1 cellular context compared by ENCODE assay signal in genomic region chr11:96329419-96329818, GRCh38.
TF ChIP-seq lines count a peak whose summit lies in the region.

No MANE protein-coding gene starts in this region.

TF ChIP-seq in HEK293, 187 proteins besides CTCF, POLR2A, EP300 and RAD21:
- TF ChIP-seq, protein P1, sequence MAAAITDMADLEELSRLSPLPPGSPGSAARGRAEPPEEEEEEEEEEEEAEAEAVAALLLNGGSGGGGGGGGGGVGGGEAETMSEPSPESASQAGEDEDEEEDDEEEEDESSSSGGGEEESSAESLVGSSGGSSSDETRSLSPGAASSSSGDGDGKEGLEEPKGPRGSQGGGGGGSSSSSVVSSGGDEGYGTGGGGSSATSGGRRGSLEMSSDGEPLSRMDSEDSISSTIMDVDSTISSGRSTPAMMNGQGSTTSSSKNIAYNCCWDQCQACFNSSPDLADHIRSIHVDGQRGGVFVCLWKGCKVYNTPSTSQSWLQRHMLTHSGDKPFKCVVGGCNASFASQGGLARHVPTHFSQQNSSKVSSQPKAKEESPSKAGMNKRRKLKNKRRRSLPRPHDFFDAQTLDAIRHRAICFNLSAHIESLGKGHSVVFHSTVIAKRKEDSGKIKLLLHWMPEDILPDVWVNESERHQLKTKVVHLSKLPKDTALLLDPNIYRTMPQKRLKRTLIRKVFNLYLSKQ (tag by site-specific recombination; IDR thresholded peaks at IDR 0.05; ENCODE audit: borderline replicate concordance), result no peak
- TF ChIP-seq FEZF1 (tag by site-specific recombination; IDR thresholded peaks at IDR 0.05) (peak; percentile 62; the same call in 1 of the 2 replicates), PRDM10 (tag by site-specific recombination; IDR thresholded peaks at IDR 0.05) (no peak), ZNF138 (tag by site-specific recombination; IDR thresholded peaks at IDR 0.05; ENCODE audit: borderline replicate concordance) (no peak)
